In the genomic region with DNA sequence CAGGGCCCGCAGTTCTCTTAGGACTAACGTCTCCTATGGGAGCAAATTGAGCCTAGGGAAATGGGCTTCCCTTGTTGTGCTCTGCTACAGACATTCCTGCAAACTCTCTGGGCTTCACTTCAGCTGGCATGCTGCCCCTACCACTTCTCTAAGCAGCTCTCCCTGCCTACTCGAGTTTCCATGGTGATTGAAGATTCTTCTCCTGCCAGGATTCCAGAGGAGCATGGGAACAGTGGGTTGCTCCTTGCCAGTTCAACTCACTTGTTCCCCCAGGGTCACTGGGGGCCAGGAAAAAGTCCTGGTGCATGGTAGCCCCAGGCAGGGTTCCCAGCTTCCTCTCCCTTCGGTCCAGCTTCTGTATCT, we compare ENCODE assay signal across 1 cellular context.
TF ChIP-seq lines count a peak whose summit lies in the region.

No MANE protein-coding gene starts in this region.

TF ChIP-seq in H1, 55 proteins besides CTCF, POLR2A, EP300 and RAD21:
- TF ChIP-seq POLR2AphosphoS5 (IDR thresholded peaks at IDR 0.05; ENCODE audit: low read depth, low read length), result no peak
- TF ChIP-seq KDM1A (IDR thresholded peaks at IDR 0.05; ENCODE audit: borderline replicate concordance, low read length), result no peak
TF ChIP-seq in H1: peak in this region for 0.
